8 cellular contexts compared by ENCODE assay signal in genomic region chr11:119168471-119169271, GRCh38. TPM values are rescaled to one million over a fixed set of nuclear protein-coding genes. Genes with fewer than 3 reads are reported as not detected.
A peak's percentile ranks its signal among the peaks of the same experiment; 100 is the strongest.
DNase-seq lines count a peak whose midpoint lies in the region; ATAC-seq and TF ChIP-seq lines count a peak whose summit lies in the region.

A gene with protein sequence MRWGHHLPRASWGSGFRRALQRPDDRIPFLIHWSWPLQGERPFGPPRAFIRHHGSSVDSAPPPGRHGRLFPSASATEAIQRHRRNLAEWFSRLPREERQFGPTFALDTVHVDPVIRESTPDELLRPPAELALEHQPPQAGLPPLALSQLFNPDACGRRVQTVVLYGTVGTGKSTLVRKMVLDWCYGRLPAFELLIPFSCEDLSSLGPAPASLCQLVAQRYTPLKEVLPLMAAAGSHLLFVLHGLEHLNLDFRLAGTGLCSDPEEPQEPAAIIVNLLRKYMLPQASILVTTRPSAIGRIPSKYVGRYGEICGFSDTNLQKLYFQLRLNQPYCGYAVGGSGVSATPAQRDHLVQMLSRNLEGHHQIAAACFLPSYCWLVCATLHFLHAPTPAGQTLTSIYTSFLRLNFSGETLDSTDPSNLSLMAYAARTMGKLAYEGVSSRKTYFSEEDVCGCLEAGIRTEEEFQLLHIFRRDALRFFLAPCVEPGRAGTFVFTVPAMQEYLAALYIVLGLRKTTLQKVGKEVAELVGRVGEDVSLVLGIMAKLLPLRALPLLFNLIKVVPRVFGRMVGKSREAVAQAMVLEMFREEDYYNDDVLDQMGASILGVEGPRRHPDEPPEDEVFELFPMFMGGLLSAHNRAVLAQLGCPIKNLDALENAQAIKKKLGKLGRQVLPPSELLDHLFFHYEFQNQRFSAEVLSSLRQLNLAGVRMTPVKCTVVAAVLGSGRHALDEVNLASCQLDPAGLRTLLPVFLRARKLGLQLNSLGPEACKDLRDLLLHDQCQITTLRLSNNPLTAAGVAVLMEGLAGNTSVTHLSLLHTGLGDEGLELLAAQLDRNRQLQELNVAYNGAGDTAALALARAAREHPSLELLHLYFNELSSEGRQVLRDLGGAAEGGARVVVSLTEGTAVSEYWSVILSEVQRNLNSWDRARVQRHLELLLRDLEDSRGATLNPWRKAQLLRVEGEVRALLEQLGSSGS (plus strand): TSS chr11:119168725. CDS start chr11:119171404, 2,679 bp downstream.

- peak within 1 kb of the TSS; percentile 94 for H2AFZ ChIP-seq in PC-3 (ENCODE audit: low read length)

- peaks cover 2% of the 10 kb centered on the region for H3K27me3 Mint-ChIP-seq in activated T-helper 1 cell treated with anti-CD3 and anti-CD28 coated beads, Interleukin-12 subunit alpha, Interleukin-12 subunit beta, Interleukin-2, Interleukin-4 antibody, amounts not matched to agents 30 ng/mL and 10 ng/mL and 1 ng/mL, durations not matched to agents 14 hours and 24 hours and 36 hours (ENCODE audit: insufficient read depth)
- no peaks in the 10 kb centered on the region for H3K27me3 Mint-ChIP-seq in natural killer cell (ENCODE audit: low read depth in 2 of 2)

- no peaks in the 10 kb centered on the region for H3K36me3 Mint-ChIP-seq in activated T-helper 1 cell treated with anti-CD3 and anti-CD28 coated beads, Interleukin-12 subunit alpha, Interleukin-12 subunit beta, Interleukin-2, Interleukin-4 antibody, amounts not matched to agents 30 ng/mL and 10 ng/mL and 1 ng/mL, durations not matched to agents 14 hours and 24 hours and 36 hours (ENCODE audit: low read depth)
- no peaks in the 10 kb centered on the region for H3K36me3 Mint-ChIP-seq in natural killer cell

- peaks cover 24% of the 10 kb centered on the region for H3K4me1 Mint-ChIP-seq in activated T-helper 1 cell treated with anti-CD3 and anti-CD28 coated beads, Interleukin-12 subunit alpha, Interleukin-12 subunit beta, Interleukin-2, Interleukin-4 antibody, amounts not matched to agents 30 ng/mL and 10 ng/mL and 1 ng/mL, durations not matched to agents 14 hours and 24 hours and 36 hours (ENCODE audit: low read depth)
- H3K4me1 Mint-ChIP-seq in natural killer cell, result peaks cover 0 to 32% of the 10 kb centered on the region in 2 donors

- H3K36me3 ChIP-seq in PC-3 (ENCODE audit: low read depth, low read length), result no peaks in the 10 kb centered on the region

- DNase-seq in COR-L47 (lab: John Stamatoyannopoulos, UW) (peak; percentile 75), HS-27A (ENCODE audit: low read depth) (peak; percentile 35), PC-3 (peak; percentile 90), fibroblast of mammary gland (ENCODE audit: low read depth) (peak; percentile 83), natural killer cell (peak; percentile 78)
- DNase-seq in activated T-helper 1 cell treated with anti-CD3 and anti-CD28 coated beads, Interleukin-12 subunit alpha, Interleukin-12 subunit beta, Interleukin-2, Interleukin-4 antibody, amounts not matched to agents 30 ng/mL and 10 ng/mL and 1 ng/mL, durations not matched to agents 14 hours and 24 hours and 36 hours (ENCODE audit: low spot score), result peak; percentile 77
- peak; percentile 65 to 86 (median 69) for DNase-seq in stimulated activated naive CD4-positive, alpha-beta T cell (lab: John Stamatoyannopoulos, UW)

- peak; percentile 90 for TF ChIP-seq CTCF in PC-3 (conservative IDR thresholded peaks at IDR 0.05; ENCODE audit: low read depth, low read length)
- TF ChIP-seq CTCF in fibroblast of mammary gland (conservative IDR thresholded peaks at IDR 0.05; ENCODE audit: control insufficient read depth, insufficient read depth, low read depth, low read length), result peak; percentile 84
- peak; percentile 77 for TF ChIP-seq CTCF in natural killer cell (IDR thresholded peaks at IDR 0.05)

- ATAC-seq in GM19463 (IDR thresholded peaks at IDR 0.05; ENCODE audit: unreplicated experiment), result peak; percentile 90
- peak; percentile 80 for ATAC-seq in PC-3
- peak; percentile 97 to 98 (median 98) for ATAC-seq in natural killer cell

- no peaks in the 10 kb centered on the region for H3K9me3 ChIP-seq in PC-3 (ENCODE audit: low read length)

- H3K4me3 ChIP-seq in PC-3 (ENCODE audit: low read length), result peak within 1 kb of the TSS; percentile 80
- peak within 1 kb of the TSS; percentile 58 for H3K4me3 ChIP-seq in fibroblast of mammary gland (ENCODE audit: control insufficient read depth, low read depth, low read length)

- H3K79me2 ChIP-seq in PC-3 (ENCODE audit: low read length), result no peaks in the 10 kb centered on the region

- CTCF ChIA-PET in PC-3 (lab: Charles Lee), result interaction anchor here (0.6 to 0.9 kb wide), 5 partner anchors 17 to 147 kb away, joined by 3 to 4 read pairs (median 3); a partner anchor contains a TSS

- peak within 1 kb of the TSS; percentile 84 for H3K9ac ChIP-seq in PC-3 (ENCODE audit: low read length)

- no peaks in the 10 kb centered on the region for H4K20me1 ChIP-seq in PC-3 (ENCODE audit: low read length)

- no peaks in the 10 kb centered on the region for H3K27me3 ChIP-seq in PC-3 (ENCODE audit: low read length)

- no peaks in the 10 kb centered on the region for H3K9me3 Mint-ChIP-seq in activated T-helper 1 cell treated with anti-CD3 and anti-CD28 coated beads, Interleukin-12 subunit alpha, Interleukin-12 subunit beta, Interleukin-2, Interleukin-4 antibody, amounts not matched to agents 30 ng/mL and 10 ng/mL and 1 ng/mL, durations not matched to agents 14 hours and 24 hours and 36 hours
- no peaks in the 10 kb centered on the region for H3K9me3 Mint-ChIP-seq in natural killer cell

- POLR2A ChIA-PET in PC-3 (lab: Charles Lee; ENCODE audit: unreplicated experiment), result interaction anchor here (0.5 to 1.1 kb wide), 3 partner anchors 28 to 953 kb away, joined by 3 to 4 read pairs (median 3); partner anchors contain the start of gene HINFP

- intact Hi-C loops in PC-3 (cut with micrococcal nuclease) (loop anchor here (1.0 to 10.0 kb wide), 2 partner anchors 29 to 156 kb away; no protein-coding TSS in a partner anchor), natural killer cell (cut with micrococcal nuclease) (loop anchor here (1.0 kb wide), 1 partner anchor 29 kb away; no protein-coding TSS in a partner anchor)
- intact Hi-C loops in activated T-helper 1 cell treated with anti-CD3 and anti-CD28 coated beads, Interleukin-12 subunit alpha, Interleukin-12 subunit beta, Interleukin-2, Interleukin-4 antibody, amounts not matched to agents 30 ng/mL and 10 ng/mL and 1 ng/mL, durations not matched to agents 14 hours and 24 hours and 36 hours (cut with micrococcal nuclease), result loop anchor here (1.0 to 2.0 kb wide), 10 partner anchors 10 to 153 kb away; partner anchors contain the start of genes C2CD2L, CBL and HINFP

- H3K4me1 ChIP-seq in PC-3 (ENCODE audit: insufficient read depth, low read length), result peaks cover 22% of the 10 kb centered on the region

- peak within 1 kb of the TSS; percentile 92 for H3K4me3 Mint-ChIP-seq in activated T-helper 1 cell treated with anti-CD3 and anti-CD28 coated beads, Interleukin-12 subunit alpha, Interleukin-12 subunit beta, Interleukin-2, Interleukin-4 antibody, amounts not matched to agents 30 ng/mL and 10 ng/mL and 1 ng/mL, durations not matched to agents 14 hours and 24 hours and 36 hours
- peak within 1 kb of the TSS; percentile 88 for H3K4me3 Mint-ChIP-seq in natural killer cell

- H3K27ac Mint-ChIP-seq in activated T-helper 1 cell treated with anti-CD3 and anti-CD28 coated beads, Interleukin-12 subunit alpha, Interleukin-12 subunit beta, Interleukin-2, Interleukin-4 antibody, amounts not matched to agents 30 ng/mL and 10 ng/mL and 1 ng/mL, durations not matched to agents 14 hours and 24 hours and 36 hours, result peak within 1 kb of the TSS; percentile 94
- peak within 1 kb of the TSS; percentile 76 to 90 for H3K27ac Mint-ChIP-seq in natural killer cell

- H3K27ac ChIP-seq in PC-3 (ENCODE audit: low read length), result peak within 1 kb of the TSS; percentile 36

- BruUV-seq in PC-3 (replicated peaks; lab: Mats Ljungman, UMichigan), result no TSS peak

- H3K9me2 ChIP-seq in PC-3 (replicated peaks; ENCODE audit: low read length), result no peaks in the 10 kb centered on the region

- no peaks in the 10 kb centered on the region for H3F3A ChIP-seq in PC-3 (ENCODE audit: low read length, unreplicated experiment)

- H3K4me2 ChIP-seq in PC-3 (ENCODE audit: low read length), result peak within 1 kb of the TSS; percentile 87

RNA-seq across cellular contexts. Expression of the gene that starts here (rescaled TPM):
- total RNA-seq in PC-3 (2014; rRNA removed) (16.8 and 17.2 TPM in 2 replicates), natural killer cell (10 to 100 TPM; 12.4 to 16.4 (median 13.8) TPM)
- 24.1 and 29.5 TPM in 2 replicates for total RNA-seq in activated T-helper 1 cell treated with anti-CD3 and anti-CD28 coated beads, Interleukin-12 subunit alpha, Interleukin-12 subunit beta, Interleukin-2, Interleukin-4 antibody, amounts not matched to agents 30 ng/mL and 10 ng/mL and 1 ng/mL, durations not matched to agents 14 hours and 24 hours and 36 hours

Comparison
In these comparisons a context has a peak if more than half of its experiments do, and no peak if none do; other contexts are left out.
1. Peak in every context shown above with its lines: DNase-seq, ATAC-seq, H3K4me3 ChIP-seq and H3K27ac ChIP-seq.
2. DNase-seq: peak in every context shown above with its lines; median percentile 90 in PC-3; 83 in fibroblast of mammary gland; 78 in natural killer cell; 77 in activated T-helper 1 cell treated with anti-CD3 and anti-CD28 coated beads, Interleukin-12 subunit alpha, Interleukin-12 subunit beta, Interleukin-2, Interleukin-4 antibody, amounts not matched to agents 30 ng/mL and 10 ng/mL and 1 ng/mL, durations not matched to agents 14 hours and 24 hours and 36 hours; 75 in COR-L47; 69 in stimulated activated naive CD4-positive, alpha-beta T cell; 35 in HS-27A.